In the genomic region with DNA sequence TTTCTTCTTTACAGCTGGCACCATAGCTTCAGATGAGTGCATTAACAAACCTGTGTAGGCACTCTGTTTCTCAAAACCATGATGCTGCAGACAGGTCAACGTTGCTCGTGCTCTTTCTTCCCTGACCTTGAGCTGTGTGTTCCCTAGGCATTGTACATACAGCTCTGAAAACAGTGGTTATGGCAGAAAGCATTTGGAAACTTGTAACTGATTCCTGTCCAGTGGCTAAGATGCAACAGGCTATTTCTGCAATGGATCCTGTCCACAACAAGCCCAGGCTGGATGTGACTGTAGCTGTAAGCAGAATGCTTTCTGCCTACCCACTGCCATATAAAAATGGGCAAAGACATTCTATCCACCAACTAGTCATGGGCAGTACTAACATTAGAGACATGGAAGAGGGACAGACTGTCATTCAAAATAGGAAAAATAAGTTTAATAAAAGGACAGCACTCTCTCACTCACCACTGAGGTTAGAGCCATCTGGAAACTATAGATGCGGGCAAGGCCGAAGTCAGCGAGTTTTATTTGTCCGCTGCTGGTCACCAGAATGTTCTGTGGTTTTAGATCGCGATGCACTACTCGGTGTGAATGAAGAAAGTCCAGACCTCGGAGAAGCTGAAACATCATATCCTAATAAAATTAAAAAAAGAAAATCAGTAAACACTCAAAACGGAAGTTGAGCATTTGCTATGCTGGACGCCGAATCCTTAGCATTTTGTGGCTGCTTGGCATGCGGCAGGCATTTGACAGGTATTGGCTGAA, we compare ENCODE assay signal across 16 cellular contexts.
"Had no signal": no experiment of that assay in that cellular context is flagged by ENCODE, and none has a peak within 500 bp of the region (broad histone marks: within the 10 kb centered on the region; RNA-seq: fewer than 3 reads in every experiment).

No MANE protein-coding gene starts in this region.

- ATAC-seq: gastrocnemius medialis; psoas muscle; stimulated activated naive CD8-positive, alpha-beta T cell treated with anti-CD3 and anti-CD28 coated beads, Interleukin-15, amount 100 ng/mL, for 72 hours; upper lobe of right lung; WTC11 had no signal

- H3K27me3 ChIP-seq: esophagus squamous epithelium, gastrocnemius medialis, testis, upper lobe of right lung had no signal

- FAIRE-seq: astrocyte had no signal

- H3K9me3 ChIP-seq: esophagus squamous epithelium, gastrocnemius medialis, psoas muscle, testis, upper lobe of right lung had no signal

- H3K27ac ChIP-seq: esophagus squamous epithelium, psoas muscle, testis, upper lobe of right lung had no signal

- H3K36me3 ChIP-seq: gastrocnemius medialis, upper lobe of right lung had no signal

- H3K4me3 ChIP-seq: esophagus squamous epithelium, gastrocnemius medialis, psoas muscle, testis, upper lobe of right lung had no signal

- DNase-seq: activated CD4-positive, alpha-beta T cell treated with anti-CD3 and anti-CD28 coated beads, Interleukin-2, amount 10 ng/mL, durations not matched to agents 24 days and 14 days; activated naive CD4-positive, alpha-beta T cell treated with Interleukin-2 at 50 U/mL for 16 hours; esophagus squamous epithelium; gastrocnemius medialis; hippocampal formation; kidney glomerular epithelial cell; midbrain; naive B cell; psoas muscle; stimulated activated CD4-positive, alpha-beta T cell treated with anti-CD3 and anti-CD28 coated beads, Interleukin-15, amount 100 ng/mL, for 24 hours; stimulated activated CD4-positive, alpha-beta T cell treated with anti-CD3 and anti-CD28 coated beads, Interleukin-4, amount 100 ng/mL, for 4 hours; stimulated activated naive CD8-positive, alpha-beta T cell treated with anti-CD3 and anti-CD28 coated beads, Interleukin-15, amount 100 ng/mL, for 72 hours; testis; upper lobe of right lung had no signal

- H3K4me1 ChIP-seq: gastrocnemius medialis, testis had no signal
